ENCODE assay signal across 12 cellular contexts in the genomic region with DNA sequence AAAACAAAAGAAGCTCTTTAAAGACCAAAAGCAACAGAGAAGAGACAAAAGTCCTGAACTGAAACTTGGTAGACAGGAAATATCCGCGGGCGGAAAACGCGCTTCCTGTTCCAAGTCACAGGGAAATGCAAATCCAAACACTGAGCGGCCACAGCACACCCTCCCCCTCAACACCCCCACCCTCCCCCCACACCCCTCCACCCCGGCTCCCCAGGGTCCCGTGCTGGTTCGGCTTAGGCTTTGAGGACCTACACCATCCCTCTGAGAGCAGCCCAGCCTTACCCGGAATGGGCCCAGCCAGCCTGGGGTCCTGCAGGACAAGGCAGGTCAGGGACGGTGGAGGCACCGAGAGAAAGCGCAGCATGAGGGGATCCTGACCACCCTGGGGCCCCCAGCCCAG.
DNase-seq lines count a peak whose midpoint lies in the region; ATAC-seq and TF ChIP-seq lines count a peak whose summit lies in the region.
"Had no signal": no experiment of that assay in that cellular context is flagged by ENCODE, and none has a peak within 500 bp of the region (broad histone marks: within the 10 kb centered on the region; RNA-seq: fewer than 3 reads in every experiment).

No MANE protein-coding gene starts in this region.

- no peaks in the 10 kb centered on the region for H3K36me3 Mint-ChIP-seq in activated naive CD8-positive, alpha-beta T cell
- no peaks in the 10 kb centered on the region for H3K36me3 Mint-ChIP-seq in activated naive CD8-positive, alpha-beta T cell treated with anti-CD3 and anti-CD28 coated beads for 36 hours
- no peaks in the 10 kb centered on the region for H3K36me3 Mint-ChIP-seq in activated B cell treated with CpG ODN at 0.5 μM for 24 hours (ENCODE audit: low read depth)
- no peaks in the 10 kb centered on the region for H3K36me3 Mint-ChIP-seq in immature natural killer cell
- no peaks in the 10 kb centered on the region for H3K36me3 Mint-ChIP-seq in type B pancreatic cell

- no peaks in the 10 kb centered on the region for H4K20me1 ChIP-seq in hepatocyte (ENCODE audit: insufficient read depth, poor library complexity, severe bottlenecking)

- intact Hi-C loops in activated B cell treated with CpG ODN at 0.5 μM for 24 hours (cut with micrococcal nuclease), result no loop called here

- H3K36me3 ChIP-seq in hepatocyte (replicated peaks; ENCODE audit: insufficient read depth, low read depth), result no peaks in the 10 kb centered on the region
- H3K36me3 ChIP-seq: vagina had no signal

- DNase-seq in activated naive CD8-positive, alpha-beta T cell treated with anti-CD3 and anti-CD28 coated beads for 36 hours, result no peak
- no peak for DNase-seq in activated B cell treated with CpG ODN at 0.5 μM for 24 hours
- peak; percentile 31 to 56 (median 53) for DNase-seq in immature natural killer cell
- peak; percentile 64 for DNase-seq in type B pancreatic cell (ENCODE audit: extremely low spot score, unreplicated experiment)
- DNase-seq in hepatocyte (ENCODE audit: low spot score), result no peak
- no peak for DNase-seq in stimulated activated CD4-positive, alpha-beta T cell treated with anti-CD3 and anti-CD28 coated beads, Interleukin-15, amount 100 ng/mL, for 24 hours
- DNase-seq in cerebellum (ENCODE audit: low spot score), result no peak
- DNase-seq: NCI-H2081 treated with DMSO at 0.1 percent for 48 hours, SW 1271 had no signal

- peaks cover 41% of the 10 kb centered on the region for H3K27me3 ChIP-seq in hepatocyte

- H3K27ac ChIP-seq in hepatocyte, result no peak overlapping the region

- H2AFZ ChIP-seq in hepatocyte, result no peak overlapping the region

- WGBS in hepatocyte (ENCODE audit: low lambda C conversion rate, missing lambda C conversion rate), result 72% methylated on average over 12 of the region's 13 CpGs

- POLR2A ChIA-PET in activated B cell treated with CpG ODN at 0.5 μM for 24 hours (lab: Charles Lee), result no interaction called here

- CTCF ChIA-PET in activated B cell treated with CpG ODN at 0.5 μM for 24 hours (lab: Charles Lee), result no interaction called here

- peaks cover 4% of the 10 kb centered on the region for H3K4me1 ChIP-seq in hepatocyte (ENCODE audit: insufficient read depth)
- H3K4me1 ChIP-seq: body of pancreas had no signal

- no peaks in the 10 kb centered on the region for H3K9me3 Mint-ChIP-seq in activated naive CD8-positive, alpha-beta T cell (ENCODE audit: low read depth)
- no peaks in the 10 kb centered on the region for H3K9me3 Mint-ChIP-seq in activated naive CD8-positive, alpha-beta T cell treated with anti-CD3 and anti-CD28 coated beads for 36 hours
- H3K9me3 Mint-ChIP-seq in activated B cell treated with CpG ODN at 0.5 μM for 24 hours, result no peaks in the 10 kb centered on the region
- H3K9me3 Mint-ChIP-seq in immature natural killer cell, result no peaks in the 10 kb centered on the region
- H3K9me3 Mint-ChIP-seq in type B pancreatic cell, result no peaks in the 10 kb centered on the region

- peak overlapping the region; percentile 83 for H3K4me3 Mint-ChIP-seq in activated naive CD8-positive, alpha-beta T cell
- no peak overlapping the region for H3K4me3 Mint-ChIP-seq in activated naive CD8-positive, alpha-beta T cell treated with anti-CD3 and anti-CD28 coated beads for 36 hours
- peak overlapping the region; percentile 60 for H3K4me3 Mint-ChIP-seq in activated B cell treated with CpG ODN at 0.5 μM for 24 hours
- peak overlapping the region; percentile 74 to 91 (median 81) for H3K4me3 Mint-ChIP-seq in immature natural killer cell
- H3K4me3 Mint-ChIP-seq in type B pancreatic cell, result no peak overlapping the region

- no peak overlapping the region for H3K4me3 ChIP-seq in hepatocyte
- H3K4me3 ChIP-seq: body of pancreas, vagina had no signal

- no peak for TF ChIP-seq CTCF in activated B cell treated with CpG ODN at 0.5 μM for 24 hours (IDR thresholded peaks at IDR 0.05)
- no peak for TF ChIP-seq CTCF in type B pancreatic cell (conservative IDR thresholded peaks at IDR 0.05)
- no peak for TF ChIP-seq CTCF in hepatocyte (IDR thresholded peaks at IDR 0.05; ENCODE audit: poor library complexity)

- H3K79me2 ChIP-seq in hepatocyte, result no peaks in the 10 kb centered on the region

- peaks cover 35% of the 10 kb centered on the region for H3K4me1 Mint-ChIP-seq in activated naive CD8-positive, alpha-beta T cell (ENCODE audit: low read depth)
- H3K4me1 Mint-ChIP-seq in activated naive CD8-positive, alpha-beta T cell treated with anti-CD3 and anti-CD28 coated beads for 36 hours, result peaks cover 23% of the 10 kb centered on the region
- peaks cover 26% of the 10 kb centered on the region for H3K4me1 Mint-ChIP-seq in activated B cell treated with CpG ODN at 0.5 μM for 24 hours
- peaks cover 34 to 42% of the 10 kb centered on the region in 2 donors for H3K4me1 Mint-ChIP-seq in immature natural killer cell
- H3K4me1 Mint-ChIP-seq in type B pancreatic cell (ENCODE audit: unreplicated experiment), result peaks cover 11% of the 10 kb centered on the region

- H3K27me3 Mint-ChIP-seq in activated naive CD8-positive, alpha-beta T cell, result peaks cover 9% of the 10 kb centered on the region
- H3K27me3 Mint-ChIP-seq in activated naive CD8-positive, alpha-beta T cell treated with anti-CD3 and anti-CD28 coated beads for 36 hours, result peaks cover 25% of the 10 kb centered on the region
- H3K27me3 Mint-ChIP-seq in activated B cell treated with CpG ODN at 0.5 μM for 24 hours, result peaks cover 9% of the 10 kb centered on the region
- peaks cover 6 to 17% (median 8%) of the 10 kb centered on the region in 3 donors for H3K27me3 Mint-ChIP-seq in immature natural killer cell (ENCODE audit: low read depth in 3 of 3)
- H3K27me3 Mint-ChIP-seq in type B pancreatic cell, result peaks cover 65% of the 10 kb centered on the region

- H3K9me2 ChIP-seq in hepatocyte (replicated peaks; ENCODE audit: insufficient read depth), result no peaks in the 10 kb centered on the region

- no peak for ATAC-seq in activated B cell treated with CpG ODN at 0.5 μM for 24 hours (ENCODE audit: low read depth)
- ATAC-seq: body of pancreas had no signal

- peak overlapping the region; percentile 77 for H3K27ac Mint-ChIP-seq in activated naive CD8-positive, alpha-beta T cell
- no peak overlapping the region for H3K27ac Mint-ChIP-seq in activated naive CD8-positive, alpha-beta T cell treated with anti-CD3 and anti-CD28 coated beads for 36 hours
- H3K27ac Mint-ChIP-seq in activated B cell treated with CpG ODN at 0.5 μM for 24 hours (peak overlapping the region; percentile 25), immature natural killer cell (peak overlapping the region; percentile 76 to 95 (median 88)), type B pancreatic cell (no peak overlapping the region)

- no peaks in the 10 kb centered on the region for H3K9me3 ChIP-seq in hepatocyte (ENCODE audit: low read depth)
- H3K9me3 ChIP-seq: body of pancreas, vagina had no signal

- H3K4me2 ChIP-seq in hepatocyte, result no peak overlapping the region

Comparison
In these comparisons a context has a peak if more than half of its experiments do, and no peak if none do; other contexts are left out.
1. H3K27ac Mint-ChIP-seq: peak in activated naive CD8-positive, alpha-beta T cell (single experiment), activated B cell treated with CpG ODN at 0.5 μM for 24 hours (single experiment) and immature natural killer cell (6 of 6); none in activated naive CD8-positive, alpha-beta T cell treated with anti-CD3 and anti-CD28 coated beads for 36 hours (single experiment) and type B pancreatic cell (single experiment).
2. H3K4me3 Mint-ChIP-seq: peak in activated naive CD8-positive, alpha-beta T cell (single experiment), activated B cell treated with CpG ODN at 0.5 μM for 24 hours (single experiment) and immature natural killer cell (5 of 5); none in activated naive CD8-positive, alpha-beta T cell treated with anti-CD3 and anti-CD28 coated beads for 36 hours (single experiment) and type B pancreatic cell (single experiment).
3. DNase-seq: peak in immature natural killer cell (3 of 3) and type B pancreatic cell (single experiment); none in activated naive CD8-positive, alpha-beta T cell treated with anti-CD3 and anti-CD28 coated beads for 36 hours (single experiment), activated B cell treated with CpG ODN at 0.5 μM for 24 hours (single experiment), hepatocyte (single experiment), stimulated activated CD4-positive, alpha-beta T cell treated with anti-CD3 and anti-CD28 coated beads, Interleukin-15, amount 100 ng/mL, for 24 hours (single experiment) and cerebellum (single experiment).